In the genomic region with DNA sequence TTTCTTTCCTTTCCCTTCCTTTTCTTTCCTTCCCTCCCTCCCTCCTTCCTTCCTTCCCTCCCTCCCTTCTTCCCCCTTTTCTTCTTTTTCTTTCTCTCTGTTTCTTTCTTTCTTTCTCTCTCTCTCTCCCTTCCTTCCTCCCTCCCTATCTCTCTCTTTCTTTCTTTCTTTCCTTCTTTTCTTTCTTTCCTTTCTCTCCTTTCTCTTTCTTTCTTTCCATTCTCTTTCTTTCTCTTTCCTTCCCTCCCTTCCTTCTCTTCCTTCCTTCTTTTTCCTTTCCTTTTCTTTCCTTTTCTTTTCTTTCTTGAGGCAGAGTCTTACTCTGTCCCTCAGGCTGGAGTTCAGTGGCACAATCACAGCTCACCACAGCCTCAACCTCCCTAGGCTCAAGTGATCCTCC, we compare ENCODE assay signal across 2 cellular contexts.
TF ChIP-seq lines count a peak whose summit lies in the region.

No MANE protein-coding gene starts in this region.

TF ChIP-seq in HepG2, 621 proteins besides CTCF, POLR2A, EP300 and RAD21:
- TF ChIP-seq FOXP1 (IDR thresholded peaks at IDR 0.05) (peak; percentile 8; the same call in 1 of the 2 replicates), FOXP1 (CRISPR knock-in tag; IDR thresholded peaks at IDR 0.05) (no peak), KDM6A (CRISPR knock-in tag; IDR thresholded peaks at IDR 0.05; ENCODE audit: low read depth) (no peak), NONO (IDR thresholded peaks at IDR 0.05) (0 out of 2 replicates have a peak, but pooled peaks have one; percentile 67), NONO (CRISPR knock-in tag; conservative IDR thresholded peaks at IDR 0.05) (no peak), RAD51 (IDR thresholded peaks at IDR 0.05; ENCODE audit: borderline replicate concordance) (0 out of 2 replicates have a peak, but pooled peaks have one; percentile 21)

TF ChIP-seq in K562, 482 proteins besides CTCF, POLR2A, EP300 and RAD21:
- no peak for TF ChIP-seq ZNF217 (CRISPR knock-in tag; IDR thresholded peaks at IDR 0.05)
- TF ChIP-seq, protein P1, sequence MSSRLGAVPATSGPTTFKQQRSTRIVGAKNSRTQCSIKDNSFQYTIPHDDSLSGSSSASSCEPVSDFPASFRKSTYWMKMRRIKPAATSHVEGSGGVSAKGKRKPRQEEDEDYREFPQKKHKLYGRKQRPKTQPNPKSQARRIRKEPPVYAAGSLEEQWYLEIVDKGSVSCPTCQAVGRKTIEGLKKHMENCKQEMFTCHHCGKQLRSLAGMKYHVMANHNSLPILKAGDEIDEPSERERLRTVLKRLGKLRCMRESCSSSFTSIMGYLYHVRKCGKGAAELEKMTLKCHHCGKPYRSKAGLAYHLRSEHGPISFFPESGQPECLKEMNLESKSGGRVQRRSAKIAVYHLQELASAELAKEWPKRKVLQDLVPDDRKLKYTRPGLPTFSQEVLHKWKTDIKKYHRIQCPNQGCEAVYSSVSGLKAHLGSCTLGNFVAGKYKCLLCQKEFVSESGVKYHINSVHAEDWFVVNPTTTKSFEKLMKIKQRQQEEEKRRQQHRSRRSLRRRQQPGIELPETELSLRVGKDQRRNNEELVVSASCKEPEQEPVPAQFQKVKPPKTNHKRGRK (tag; IDR thresholded peaks at IDR 0.05): peak; percentile 86
